18 cellular contexts compared by ENCODE assay signal in genomic region chr1:35565742-35566133, GRCh38. TPM values are rescaled to one million over a fixed set of nuclear protein-coding genes. Genes with fewer than 3 reads are reported as not detected.
"Had no signal": no experiment of that assay in that cellular context is flagged by ENCODE, and none has a peak within 500 bp of the region (broad histone marks: within the 10 kb centered on the region; RNA-seq: fewer than 3 reads in every experiment).

No MANE protein-coding gene starts in this region.

- ATAC-seq: effector memory CD8-positive, alpha-beta T cell; gastroesophageal sphincter; left cardiac atrium; left ventricle myocardium superior; mucosa of descending colon; naive thymus-derived CD8-positive, alpha-beta T cell; pancreas; psoas muscle; right lobe of liver had no signal

- H3K9me3 ChIP-seq: esophagus squamous epithelium, gastroesophageal sphincter, mucosa of descending colon, pancreas, psoas muscle, right lobe of liver, stomach had no signal

- DNase-seq: effector memory CD8-positive, alpha-beta T cell; esophagus squamous epithelium; foreskin fibroblast; immature natural killer cell; left cardiac atrium; left ventricle myocardium superior; mucosa of descending colon; naive thymus-derived CD8-positive, alpha-beta T cell; retina; stimulated activated CD4-positive, alpha-beta T cell treated with anti-CD3 and anti-CD28 coated beads, Interleukin-2, amount 100 ng/mL, for 24 hours; stimulated activated naive CD4-positive, alpha-beta T cell; stomach; trophoblast cell had no signal

- H3K4me3 ChIP-seq: esophagus squamous epithelium, gastroesophageal sphincter, mucosa of descending colon, pancreas, psoas muscle, right lobe of liver, stomach had no signal

- H3K27ac ChIP-seq: esophagus squamous epithelium, gastroesophageal sphincter, pancreas, psoas muscle, right lobe of liver, stomach had no signal

- H3K36me3 ChIP-seq: pancreas had no signal

- H3K27me3 Mint-ChIP-seq: dendritic cell treated with granulocyte-macrophage colony-stimulating factor and Interleukin-4, amounts not matched to agents 40 ng/mL and 50 ng/mL, for 4 days; effector memory CD8-positive, alpha-beta T cell; naive thymus-derived CD8-positive, alpha-beta T cell had no signal

- H3K27me3 ChIP-seq: pancreas, right lobe of liver had no signal

- H3K4me1 ChIP-seq: pancreas had no signal

- H3K9me3 Mint-ChIP-seq: dendritic cell treated with granulocyte-macrophage colony-stimulating factor and Interleukin-4, amounts not matched to agents 40 ng/mL and 50 ng/mL, for 4 days; effector memory CD8-positive, alpha-beta T cell; immature natural killer cell; naive thymus-derived CD8-positive, alpha-beta T cell had no signal

- H3K27ac Mint-ChIP-seq: dendritic cell treated with granulocyte-macrophage colony-stimulating factor and Interleukin-4, amounts not matched to agents 40 ng/mL and 50 ng/mL, for 4 days; effector memory CD8-positive, alpha-beta T cell; immature natural killer cell; naive thymus-derived CD8-positive, alpha-beta T cell had no signal

- H3K4me3 Mint-ChIP-seq: dendritic cell treated with granulocyte-macrophage colony-stimulating factor and Interleukin-4, amounts not matched to agents 40 ng/mL and 50 ng/mL, for 4 days; effector memory CD8-positive, alpha-beta T cell; immature natural killer cell; naive thymus-derived CD8-positive, alpha-beta T cell had no signal

RNA-seq across cellular contexts. Expression of gene TFAP2E, which starts 7.4 kb away (rescaled TPM):
- total RNA-seq: psoas muscle had no signal
